1 cellular context compared by ENCODE assay signal in genomic region chr17:49848019-49848473, GRCh38.
TF ChIP-seq lines count a peak whose summit lies in the region.

A gene with protein sequence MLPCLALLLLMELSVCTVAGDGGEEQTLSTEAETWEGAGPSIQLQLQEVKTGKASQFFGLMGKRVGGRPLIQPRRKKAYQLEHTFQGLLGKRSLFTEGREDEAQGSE (minus strand): TSS chr17:49848069. CDS start chr17:49848017, 52 bp downstream.

TF ChIP-seq in H1, 55 proteins besides CTCF, POLR2A, EP300 and RAD21:
- TF ChIP-seq CEBPB (IDR thresholded peaks at IDR 0.05; ENCODE audit: low read depth, low read length): peak; percentile 63
- no peak for TF ChIP-seq SAP30 (IDR thresholded peaks at IDR 0.05; ENCODE audit: insufficient read depth, insufficient replicate concordance, low read length)
TF ChIP-seq in H1: peak in this region for 1.
